ENCODE assay signal across 8 cellular contexts in the genomic region with DNA sequence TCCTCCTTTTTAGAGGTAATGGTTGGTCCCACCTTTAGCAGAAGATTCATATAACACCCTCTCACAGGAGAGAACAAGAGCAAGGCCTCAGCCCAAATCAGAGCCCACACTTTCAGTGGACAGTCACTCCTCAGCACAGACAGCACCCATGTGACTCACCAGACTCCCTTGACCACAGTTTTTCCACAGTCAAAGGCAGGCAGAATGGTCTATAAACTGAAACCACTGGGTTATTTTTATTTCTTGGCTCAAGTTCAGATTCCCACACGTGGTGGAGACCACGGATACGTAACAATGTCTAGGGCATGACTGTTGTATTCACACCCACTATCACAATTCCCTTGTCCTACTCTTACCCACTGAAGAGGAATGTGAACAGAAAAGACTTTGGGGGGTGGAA.
DNase-seq lines count a peak whose midpoint lies in the region; ATAC-seq and TF ChIP-seq lines count a peak whose summit lies in the region.

No MANE protein-coding gene starts in this region.

- no peaks in the 10 kb centered on the region for H3K36me3 Mint-ChIP-seq in Caco-2 (ENCODE audit: insufficient read depth, unreplicated experiment)

- no peaks in the 10 kb centered on the region for H3K4me1 ChIP-seq in Caco-2

- no peaks in the 10 kb centered on the region for H3K9me3 Mint-ChIP-seq in Caco-2 (ENCODE audit: unreplicated experiment)

- no peaks in the 10 kb centered on the region for H3K4me1 Mint-ChIP-seq in Caco-2 (ENCODE audit: low read depth, unreplicated experiment)

- BruUV-seq in Caco-2 (replicated peaks; lab: Mats Ljungman, UMichigan): no TSS peak

- no peak for TF ChIP-seq CTCF in retinal pigment epithelial cell (conservative IDR thresholded peaks at IDR 0.05; ENCODE audit: low read depth, low read length)
- no peak for TF ChIP-seq CTCF in Caco-2 (IDR thresholded peaks at IDR 0.05; ENCODE audit: insufficient read depth in 1 of 2, low read depth in 1 of 2, low read length in 1 of 2, severe bottlenecking in 1 of 2, unreplicated experiment in 1 of 2)

- H3K36me3 ChIP-seq in Caco-2 (ENCODE audit: control insufficient read depth, insufficient read depth, low read length): no peaks in the 10 kb centered on the region

- no peak overlapping the region for H3K4me3 Mint-ChIP-seq in Caco-2 (ENCODE audit: unreplicated experiment)

- CTCF ChIA-PET in Caco-2 (lab: Charles Lee): no interaction called here

- H3K9me3 ChIP-seq in Caco-2: no peaks in the 10 kb centered on the region

- DNase-seq in LHCN-M2 (ENCODE audit: low read depth) (peak; percentile 95), dermis blood vessel endothelial cell (peak; percentile 50), retinal pigment epithelial cell (ENCODE audit: low read depth) (peak; percentile 67), Caco-2 (no peak), activated T-cell treated with anti-CD3 and anti-CD28 coated beads for 4 hours (no peak), middle frontal gyrus (ENCODE audit: extremely low spot score, low spot score) (no peak), NCI-H2107 (lab: John Stamatoyannopoulos, UW) (no peak)

- no peaks in the 10 kb centered on the region for H3K27me3 Mint-ChIP-seq in Caco-2 (ENCODE audit: insufficient read depth, unreplicated experiment)

- no peak overlapping the region for H3K27ac Mint-ChIP-seq in Caco-2 (ENCODE audit: unreplicated experiment)

- H3K4me3 ChIP-seq in retinal pigment epithelial cell (ENCODE audit: low read length) (no peak overlapping the region), Caco-2 (ENCODE audit: low read depth, low read length) (no peak overlapping the region)

- peak; percentile 65 for ATAC-seq in GM19372 (IDR thresholded peaks at IDR 0.05; ENCODE audit: low read depth, unreplicated experiment)

- intact Hi-C loops in Caco-2 (cut with micrococcal nuclease; ENCODE audit: unreplicated experiment): no loop called here

- POLR2A ChIA-PET in Caco-2 (lab: Charles Lee): no interaction called here

- H3K27me3 ChIP-seq in Caco-2 (replicated peaks; ENCODE audit: control insufficient read depth, insufficient read depth, low read length): no peaks in the 10 kb centered on the region

Comparison
In these comparisons a context has a peak if more than half of its experiments do, and no peak if none do; other contexts are left out.
1. DNase-seq: peak in LHCN-M2 (single experiment), dermis blood vessel endothelial cell (single experiment) and retinal pigment epithelial cell (single experiment); none in Caco-2 (0 of 2), activated T-cell treated with anti-CD3 and anti-CD28 coated beads for 4 hours (single experiment), middle frontal gyrus (single experiment) and NCI-H2107 (single experiment).